In genomic region chr16:78607465-78607864, GRCh38 we compare ENCODE assay signal across 19 cellular contexts.
DNase-seq lines count a peak whose midpoint lies in the region; ATAC-seq and TF ChIP-seq lines count a peak whose summit lies in the region.
"Had no signal": no experiment of that assay in that cellular context is flagged by ENCODE, and none has a peak within 500 bp of the region (broad histone marks: within the 10 kb centered on the region; RNA-seq: fewer than 3 reads in every experiment).

No MANE protein-coding gene starts in this region.

- H3K4me1 ChIP-seq in left lung (no peaks in the 10 kb centered on the region), stomach smooth muscle (ENCODE audit: control insufficient read depth, insufficient read depth, low read length) (peaks cover 10% of the 10 kb centered on the region)
- H3K4me1 ChIP-seq: psoas muscle had no signal

- H3K36me3 Mint-ChIP-seq in activated naive CD4-positive, alpha-beta T cell treated with anti-CD3 and anti-CD28 coated beads, Interleukin-2, amount 50 U/mL, for 72 hours = no peaks in the 10 kb centered on the region
- no peaks in the 10 kb centered on the region for H3K36me3 Mint-ChIP-seq in immature natural killer cell
- H3K36me3 Mint-ChIP-seq: activated naive CD8-positive, alpha-beta T cell treated with anti-CD3 and anti-CD28 coated beads for 36 hours had no signal

- TF ChIP-seq CTCF in left lung (IDR thresholded peaks at IDR 0.05) = no peak

- H3K4me3 Mint-ChIP-seq in immature natural killer cell = no peak overlapping the region
- H3K4me3 Mint-ChIP-seq: activated naive CD8-positive, alpha-beta T cell treated with anti-CD3 and anti-CD28 coated beads for 36 hours had no signal

- H3K4me3 ChIP-seq in left lung (no peak overlapping the region), stomach smooth muscle (ENCODE audit: low read length in 2 of 2) (no peak overlapping the region)
- H3K4me3 ChIP-seq: BLaER1 treated with 17β-estradiol and CSF1 and Interleukin-3, amounts not matched to agents 10 nM and 100 nM; psoas muscle had no signal

- H3K9ac ChIP-seq in stomach smooth muscle (ENCODE audit: low read length in 2 of 2) = no peak overlapping the region
- H3K9ac ChIP-seq: BLaER1 treated with 17β-estradiol and CSF1 and Interleukin-3, amounts not matched to agents 10 nM and 100 nM had no signal

- peaks cover 2 to 8% of the 10 kb centered on the region in 2 donors for H3K4me1 Mint-ChIP-seq in immature natural killer cell

- no peaks in the 10 kb centered on the region for H3K9me3 Mint-ChIP-seq in activated naive CD4-positive, alpha-beta T cell treated with anti-CD3 and anti-CD28 coated beads, Interleukin-2, amount 50 U/mL, for 72 hours
- H3K9me3 Mint-ChIP-seq in immature natural killer cell = no peaks in the 10 kb centered on the region
- H3K9me3 Mint-ChIP-seq: activated naive CD8-positive, alpha-beta T cell treated with anti-CD3 and anti-CD28 coated beads for 36 hours had no signal

- peaks cover 0 to 4% (median 2%) of the 10 kb centered on the region in 3 donors for H3K27me3 Mint-ChIP-seq in immature natural killer cell (ENCODE audit: low read depth in 3 of 3)
- H3K27me3 Mint-ChIP-seq: activated naive CD8-positive, alpha-beta T cell treated with anti-CD3 and anti-CD28 coated beads for 36 hours had no signal

- DNase-seq in LHCN-M2 (ENCODE audit: low read depth) (peak; percentile 6), astrocyte of the hippocampus (ENCODE audit: low read depth, low spot score) (peak; percentile 44), left lung (no peak), immature natural killer cell (no peak), NCI-H69 (lab: John Stamatoyannopoulos, UW) (no peak)
- DNase-seq in activated naive CD4-positive, alpha-beta T cell treated with anti-CD3 and anti-CD28 coated beads, Interleukin-2, amount 50 U/mL, for 72 hours (ENCODE audit: low spot score in 2 of 2) = no peak
- no peak for DNase-seq in stimulated activated naive CD4-positive, alpha-beta T cell treated with Interleukin-2 at 50 U/mL for 16 hours (lab: John Stamatoyannopoulos, UW)
- DNase-seq: activated CD8-positive, alpha-beta memory T cell treated with anti-CD3 and anti-CD28 coated beads, Interleukin-2, amount 50 U/mL, for 48 hours; activated naive CD8-positive, alpha-beta T cell treated with anti-CD3 and anti-CD28 coated beads for 36 hours; esophagus squamous epithelium; HCEC 1CT; Kasumi-1; midbrain; NCI-H2081 treated with DMSO at 0.1 percent for 48 hours; NK-92 treated with Interleukin-12 subunit alpha and Interleukin-12 subunit beta, amount 100 ng/mL, for 24 hours; psoas muscle had no signal

- no peak overlapping the region for H3K27ac ChIP-seq in left lung
- H3K27ac ChIP-seq in stomach smooth muscle (ENCODE audit: low read length) = peak overlapping the region; percentile 76
- H3K27ac ChIP-seq: BLaER1 treated with 17β-estradiol and CSF1 and Interleukin-3, amounts not matched to agents 10 nM and 100 nM; HL-60; psoas muscle had no signal

- H3K27ac Mint-ChIP-seq in activated naive CD4-positive, alpha-beta T cell treated with anti-CD3 and anti-CD28 coated beads, Interleukin-2, amount 50 U/mL, for 72 hours = no peak overlapping the region
- H3K27ac Mint-ChIP-seq in immature natural killer cell = no peak overlapping the region
- H3K27ac Mint-ChIP-seq: activated naive CD8-positive, alpha-beta T cell treated with anti-CD3 and anti-CD28 coated beads for 36 hours had no signal

- ATAC-seq in left lung = peak; percentile 94
- ATAC-seq in activated naive CD4-positive, alpha-beta T cell treated with anti-CD3 and anti-CD28 coated beads, Interleukin-2, amount 50 U/mL, for 72 hours = no peak

- no peaks in the 10 kb centered on the region for H3K9me3 ChIP-seq in left lung
- no peaks in the 10 kb centered on the region for H3K9me3 ChIP-seq in stomach smooth muscle (ENCODE audit: control insufficient read depth in 2 of 2, low read length in 2 of 2)
- H3K9me3 ChIP-seq: BLaER1 treated with 17β-estradiol and CSF1 and Interleukin-3, amounts not matched to agents 10 nM and 100 nM; esophagus squamous epithelium; psoas muscle had no signal

- intact Hi-C loops in left lung (cut with DNase I) = no loop called here

- H3K36me3 ChIP-seq in left lung (no peaks in the 10 kb centered on the region), stomach smooth muscle (ENCODE audit: control insufficient read depth in 2 of 2, insufficient read depth in 2 of 2, low read length in 2 of 2) (no peaks in the 10 kb centered on the region)
- H3K36me3 ChIP-seq: BLaER1 treated with 17β-estradiol and CSF1 and Interleukin-3, amounts not matched to agents 10 nM and 100 nM; esophagus squamous epithelium had no signal

- no peaks in the 10 kb centered on the region for H3K27me3 ChIP-seq in left lung
- no peaks in the 10 kb centered on the region for H3K27me3 ChIP-seq in stomach smooth muscle (ENCODE audit: control insufficient read depth in 1 of 2, insufficient read depth in 2 of 2, low read length in 2 of 2)
- H3K27me3 ChIP-seq: BLaER1 treated with 17β-estradiol and CSF1 and Interleukin-3, amounts not matched to agents 10 nM and 100 nM; esophagus squamous epithelium had no signal

Comparison
In these comparisons a context has a peak if more than half of its experiments do, and no peak if none do; other contexts are left out.
1. DNase-seq: peak in LHCN-M2 (single experiment) and astrocyte of the hippocampus (single experiment); none in left lung (0 of 2), activated naive CD4-positive, alpha-beta T cell treated with anti-CD3 and anti-CD28 coated beads, Interleukin-2, amount 50 U/mL, for 72 hours (0 of 2), immature natural killer cell (0 of 3), stimulated activated naive CD4-positive, alpha-beta T cell treated with Interleukin-2 at 50 U/mL for 16 hours (single experiment) and NCI-H69 (single experiment).